ENCODE assay signal across 18 cellular contexts in genomic region chr2:111148225-111148873, GRCh38.
"Had no signal": no experiment of that assay in that cellular context is flagged by ENCODE, and none has a peak within 500 bp of the region (broad histone marks: within the 10 kb centered on the region; RNA-seq: fewer than 3 reads in every experiment).

No MANE protein-coding gene starts in this region.

- ATAC-seq: activated CD4-positive, alpha-beta T cell treated with anti-CD3 and anti-CD28 coated beads for 36 hours; activated CD8-positive, alpha-beta memory T cell treated with anti-CD3 and anti-CD28 coated beads, Interleukin-2, amount 10 ng/mL, durations not matched to agents 7 days and 5 days; left lobe of liver; naive thymus-derived CD8-positive, alpha-beta T cell; stimulated activated effector memory CD8-positive, alpha-beta T cell treated with anti-CD3 and anti-CD28 coated beads, Interleukin-12 subunit alpha, Interleukin-12 subunit beta, amount 100 ng/mL, for 72 hours had no signal

- FAIRE-seq: colon had no signal

- H3K9me3 Mint-ChIP-seq: activated CD4-positive, alpha-beta memory T cell treated with anti-CD3 and anti-CD28 coated beads for 36 hours; naive thymus-derived CD8-positive, alpha-beta T cell; stimulated activated effector memory CD8-positive, alpha-beta T cell treated with anti-CD3 and anti-CD28 coated beads, Interleukin-12 subunit alpha, Interleukin-12 subunit beta, amount 100 ng/mL, for 72 hours had no signal

- H3K27me3 ChIP-seq: esophagus squamous epithelium, hepatocyte, tibial artery had no signal

- H3K4me2 ChIP-seq: hepatocyte had no signal

- H3K27ac Mint-ChIP-seq: activated CD4-positive, alpha-beta memory T cell treated with anti-CD3 and anti-CD28 coated beads for 36 hours; activated CD4-positive, alpha-beta T cell treated with anti-CD3 and anti-CD28 coated beads for 36 hours; activated CD8-positive, alpha-beta memory T cell treated with anti-CD3 and anti-CD28 coated beads, Interleukin-2, amount 10 ng/mL, durations not matched to agents 7 days and 5 days; stimulated activated effector memory CD8-positive, alpha-beta T cell treated with anti-CD3 and anti-CD28 coated beads, Interleukin-12 subunit alpha, Interleukin-12 subunit beta, amount 100 ng/mL, for 72 hours had no signal

- H2AFZ ChIP-seq: hepatocyte had no signal

- H3K4me1 ChIP-seq: tibial artery had no signal

- H3K4me3 ChIP-seq: esophagus squamous epithelium, hepatocyte, tibial artery had no signal

- H3K4me3 Mint-ChIP-seq: activated CD4-positive, alpha-beta memory T cell treated with anti-CD3 and anti-CD28 coated beads for 36 hours; activated CD4-positive, alpha-beta T cell treated with anti-CD3 and anti-CD28 coated beads for 36 hours; activated CD8-positive, alpha-beta memory T cell treated with anti-CD3 and anti-CD28 coated beads, Interleukin-2, amount 10 ng/mL, durations not matched to agents 7 days and 5 days; naive thymus-derived CD8-positive, alpha-beta T cell; stimulated activated effector memory CD8-positive, alpha-beta T cell treated with anti-CD3 and anti-CD28 coated beads, Interleukin-12 subunit alpha, Interleukin-12 subunit beta, amount 100 ng/mL, for 72 hours had no signal

- H3K9me3 ChIP-seq: esophagus squamous epithelium, tibial artery had no signal

- H3K27me3 Mint-ChIP-seq: activated CD4-positive, alpha-beta T cell treated with anti-CD3 and anti-CD28 coated beads for 36 hours; activated CD8-positive, alpha-beta memory T cell treated with anti-CD3 and anti-CD28 coated beads, Interleukin-2, amount 10 ng/mL, durations not matched to agents 7 days and 5 days; naive thymus-derived CD8-positive, alpha-beta T cell had no signal

- H3K27ac ChIP-seq: hepatocyte, tibial artery, VCaP had no signal

- DNase-seq: activated CD4-positive, alpha-beta memory T cell treated with anti-CD3 and anti-CD28 coated beads for 36 hours; activated CD4-positive, alpha-beta T cell treated with anti-CD3 and anti-CD28 coated beads for 36 hours; activated CD8-positive, alpha-beta memory T cell treated with anti-CD3 and anti-CD28 coated beads, Interleukin-2, amount 10 ng/mL, durations not matched to agents 7 days and 5 days; activated naive CD4-positive, alpha-beta T cell treated with anti-CD3 and anti-CD28 coated beads, Interleukin-2, amount 50 U/mL, for 16 hours; activated T-cell treated with anti-CD3 and anti-CD28 coated beads, Interleukin-2, amount 50 U/mL, for 1 hour; caudate nucleus; esophagus squamous epithelium; islet precursor cell; naive thymus-derived CD8-positive, alpha-beta T cell; posterior cingulate gyrus; retina; T-helper 9 cell; tibial artery had no signal
